24 cellular contexts compared by ENCODE assay signal in the genomic region with DNA sequence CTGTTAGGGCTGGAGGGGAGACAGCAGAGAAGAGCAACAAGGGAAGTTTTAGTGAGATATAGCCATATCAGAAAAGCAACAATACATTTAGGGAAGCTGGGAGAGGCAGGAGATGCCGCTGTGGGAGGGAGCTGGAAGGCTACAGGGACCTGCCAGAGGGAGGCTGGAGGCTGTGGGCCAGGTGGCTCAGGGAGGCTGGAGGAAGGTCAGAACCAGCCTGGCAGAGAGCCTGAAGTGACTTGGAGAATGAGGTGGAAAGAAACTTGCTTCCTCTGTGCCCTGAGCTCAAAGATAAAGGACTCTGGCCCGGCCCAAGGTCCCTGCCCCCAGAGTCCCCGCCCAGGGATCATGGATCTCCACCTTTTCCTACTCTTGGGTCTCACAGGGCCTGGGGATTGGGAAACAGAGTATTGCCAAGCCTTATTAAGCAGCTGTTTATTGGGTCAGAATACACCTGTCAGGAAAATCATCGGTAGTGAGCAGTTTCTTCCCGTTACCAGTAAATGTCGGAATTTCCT.
"Had no signal": no experiment of that assay in that cellular context is flagged by ENCODE, and none has a peak within 500 bp of the region (broad histone marks: within the 10 kb centered on the region; RNA-seq: fewer than 3 reads in every experiment).

No MANE protein-coding gene starts in this region.

- H3K4me1 ChIP-seq: ascending aorta, esophagus squamous epithelium, right lobe of liver, vagina had no signal

- DNase-seq: activated CD4-positive, alpha-beta T cell treated with anti-CD3 and anti-CD28 coated beads for 36 hours; activated CD4-positive, CD25-positive, alpha-beta regulatory T cell; activated CD8-positive, alpha-beta memory T cell treated with anti-CD3 and anti-CD28 coated beads for 24 hours; activated CD8-positive, alpha-beta memory T cell treated with anti-CD3 and anti-CD28 coated beads, Interleukin-2, amount 50 U/mL, for 4 hours; activated gamma-delta T cell; activated naive CD4-positive, alpha-beta T cell treated with anti-CD3 and anti-CD28 coated beads, Interleukin-2, amount 10 ng/mL, durations not matched to agents 7 days and 5 days; activated naive CD8-positive, alpha-beta T cell treated with anti-CD3 and anti-CD28 coated beads, Interleukin-2, amount 10 ng/mL, durations not matched to agents 7 days and 5 days; activated T-cell treated with anti-CD3 and anti-CD28 coated beads, Interleukin-2, amount 50 U/mL, for 24 hours; endodermal cell; esophagus squamous epithelium; foreskin melanocyte; midbrain; natural killer cell; posterior cingulate gyrus; right lobe of liver; stimulated activated CD4-positive, alpha-beta T cell treated with anti-CD3 and anti-CD28 coated beads, Interleukin-12 subunit alpha, Interleukin-12 subunit beta, amount 100 ng/mL, for 4 hours; stimulated activated CD4-positive, alpha-beta T cell treated with anti-CD3 and anti-CD28 coated beads, Interleukin-4, amount 100 ng/mL, for 1 hour; T-helper 1 cell had no signal

- H3K9me3 Mint-ChIP-seq: activated naive CD4-positive, alpha-beta T cell treated with anti-CD3 and anti-CD28 coated beads, Interleukin-2, amount 10 ng/mL, durations not matched to agents 7 days and 5 days; activated naive CD8-positive, alpha-beta T cell treated with anti-CD3 and anti-CD28 coated beads, Interleukin-2, amount 10 ng/mL, durations not matched to agents 7 days and 5 days; activated T-cell treated with anti-CD3 and anti-CD28 coated beads, Interleukin-2, amount 50 U/mL, for 24 hours; endodermal cell; natural killer cell; stimulated activated naive CD8-positive, alpha-beta T cell treated with anti-CD3 and anti-CD28 coated beads, Interleukin-15, Interleukin-2, amounts not matched to agents 100 ng/mL and 50 ng/mL, for 24 hours; T-helper 2 cell treated with Interferon-gamma antibody and Interleukin-4, amounts not matched to agents 5 μg/mL and 100 μg/mL, for 36 hours; type B pancreatic cell had no signal

- H3K4me3 ChIP-seq: ascending aorta, esophagus squamous epithelium, right lobe of liver, vagina had no signal

- H3K27me3 ChIP-seq: ascending aorta, esophagus squamous epithelium, right lobe of liver, vagina had no signal

- H3K27me3 Mint-ChIP-seq: activated naive CD4-positive, alpha-beta T cell treated with anti-CD3 and anti-CD28 coated beads, Interleukin-2, amount 10 ng/mL, durations not matched to agents 7 days and 5 days had no signal

- ATAC-seq: activated CD4-positive, alpha-beta T cell treated with anti-CD3 and anti-CD28 coated beads for 36 hours; natural killer cell had no signal

- H3K4me3 Mint-ChIP-seq: activated CD4-positive, alpha-beta T cell treated with anti-CD3 and anti-CD28 coated beads for 36 hours; activated naive CD4-positive, alpha-beta T cell treated with anti-CD3 and anti-CD28 coated beads, Interleukin-2, amount 10 ng/mL, durations not matched to agents 7 days and 5 days; activated naive CD8-positive, alpha-beta T cell treated with anti-CD3 and anti-CD28 coated beads, Interleukin-2, amount 10 ng/mL, durations not matched to agents 7 days and 5 days; activated T-cell treated with anti-CD3 and anti-CD28 coated beads, Interleukin-2, amount 50 U/mL, for 24 hours; brain; endodermal cell; natural killer cell; stimulated activated naive CD8-positive, alpha-beta T cell treated with anti-CD3 and anti-CD28 coated beads, Interleukin-15, Interleukin-2, amounts not matched to agents 100 ng/mL and 50 ng/mL, for 24 hours; T-helper 2 cell treated with Interferon-gamma antibody and Interleukin-4, amounts not matched to agents 5 μg/mL and 100 μg/mL, for 36 hours; type B pancreatic cell had no signal

- H3K4me1 Mint-ChIP-seq: activated CD4-positive, alpha-beta T cell treated with anti-CD3 and anti-CD28 coated beads for 36 hours; activated naive CD4-positive, alpha-beta T cell treated with anti-CD3 and anti-CD28 coated beads, Interleukin-2, amount 10 ng/mL, durations not matched to agents 7 days and 5 days; activated naive CD8-positive, alpha-beta T cell treated with anti-CD3 and anti-CD28 coated beads, Interleukin-2, amount 10 ng/mL, durations not matched to agents 7 days and 5 days; brain; natural killer cell had no signal

- H3K9me3 ChIP-seq: ascending aorta, esophagus squamous epithelium, right lobe of liver, vagina had no signal

- H3K36me3 Mint-ChIP-seq: activated naive CD4-positive, alpha-beta T cell treated with anti-CD3 and anti-CD28 coated beads, Interleukin-2, amount 10 ng/mL, durations not matched to agents 7 days and 5 days; activated naive CD8-positive, alpha-beta T cell treated with anti-CD3 and anti-CD28 coated beads, Interleukin-2, amount 10 ng/mL, durations not matched to agents 7 days and 5 days; brain; natural killer cell had no signal

- H3K36me3 ChIP-seq: ascending aorta, esophagus squamous epithelium, right lobe of liver, vagina had no signal

- H3K27ac ChIP-seq: ascending aorta, esophagus squamous epithelium, right lobe of liver, vagina had no signal

- H3K27ac Mint-ChIP-seq: activated CD4-positive, alpha-beta T cell treated with anti-CD3 and anti-CD28 coated beads for 36 hours; activated naive CD4-positive, alpha-beta T cell treated with anti-CD3 and anti-CD28 coated beads, Interleukin-2, amount 10 ng/mL, durations not matched to agents 7 days and 5 days; activated naive CD8-positive, alpha-beta T cell treated with anti-CD3 and anti-CD28 coated beads, Interleukin-2, amount 10 ng/mL, durations not matched to agents 7 days and 5 days; activated T-cell treated with anti-CD3 and anti-CD28 coated beads, Interleukin-2, amount 50 U/mL, for 24 hours; brain; endodermal cell; natural killer cell; stimulated activated naive CD8-positive, alpha-beta T cell treated with anti-CD3 and anti-CD28 coated beads, Interleukin-15, Interleukin-2, amounts not matched to agents 100 ng/mL and 50 ng/mL, for 24 hours; T-helper 2 cell treated with Interferon-gamma antibody and Interleukin-4, amounts not matched to agents 5 μg/mL and 100 μg/mL, for 36 hours; type B pancreatic cell had no signal
